ENCODE assay signal across 1 cellular context in the genomic region with DNA sequence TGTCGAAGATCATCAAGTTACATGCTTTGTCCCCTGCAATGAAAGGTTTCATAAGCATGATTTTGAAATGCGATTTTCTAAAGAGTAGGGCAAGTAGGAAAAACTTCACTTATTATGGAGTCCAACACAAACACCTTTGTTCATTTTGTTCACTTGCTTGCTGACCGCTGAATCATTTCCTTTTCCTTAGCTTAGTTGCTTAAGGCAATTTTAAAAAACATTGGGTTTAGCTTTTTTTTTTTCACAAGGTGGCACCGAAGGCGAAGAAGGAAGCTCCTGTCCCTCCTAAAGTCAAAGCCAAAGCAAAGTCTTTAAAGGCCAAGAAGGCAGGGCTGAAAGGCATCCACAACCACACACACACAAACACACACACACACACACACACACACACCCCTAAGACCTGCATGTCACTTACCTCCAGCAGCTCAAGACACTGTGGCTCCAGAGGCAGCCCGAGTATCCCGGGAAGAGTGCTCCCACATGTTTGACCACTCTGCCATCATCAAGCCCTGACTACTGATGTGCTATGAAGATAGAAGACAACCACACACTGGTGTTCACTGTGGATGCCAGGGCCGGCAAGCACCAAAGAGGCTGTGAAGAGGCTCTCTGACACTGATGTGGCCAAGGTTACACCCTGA.
TF ChIP-seq lines count a peak whose summit lies in the region.

No MANE protein-coding gene starts in this region.

TF ChIP-seq in A549, 52 proteins besides CTCF, POLR2A, EP300 and RAD21 (continued from another document):
- TF ChIP-seq CEBPB (IDR thresholded peaks at IDR 0.05) (no peak), HOXA7 (CRISPR knock-in tag; IDR thresholded peaks at IDR 0.05) (no peak), GATA3 (IDR thresholded peaks at IDR 0.05; ENCODE audit: borderline replicate concordance) (no peak), BHLHE40 (IDR thresholded peaks at IDR 0.05; ENCODE audit: low read depth, low read length) (no peak), EHF (CRISPR knock-in tag; IDR thresholded peaks at IDR 0.05) (no peak), NR3C1 (IDR thresholded peaks at IDR 0.05) (no peak), CHD2 (IDR thresholded peaks at IDR 0.05; ENCODE audit: low read length, partially characterized antibody) (no peak), ZC3H11A (IDR thresholded peaks at IDR 0.05) (no peak), CBX8 (IDR thresholded peaks at IDR 0.05) (no peak), FOSB (CRISPR knock-in tag; IDR thresholded peaks at IDR 0.05) (no peak)
- TF ChIP-seq, protein P1, sequence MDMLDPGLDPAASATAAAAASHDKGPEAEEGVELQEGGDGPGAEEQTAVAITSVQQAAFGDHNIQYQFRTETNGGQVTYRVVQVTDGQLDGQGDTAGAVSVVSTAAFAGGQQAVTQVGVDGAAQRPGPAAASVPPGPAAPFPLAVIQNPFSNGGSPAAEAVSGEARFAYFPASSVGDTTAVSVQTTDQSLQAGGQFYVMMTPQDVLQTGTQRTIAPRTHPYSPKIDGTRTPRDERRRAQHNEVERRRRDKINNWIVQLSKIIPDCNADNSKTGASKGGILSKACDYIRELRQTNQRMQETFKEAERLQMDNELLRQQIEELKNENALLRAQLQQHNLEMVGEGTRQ (IDR thresholded peaks at IDR 0.05): no peak
- TF ChIP-seq, protein P2, sequence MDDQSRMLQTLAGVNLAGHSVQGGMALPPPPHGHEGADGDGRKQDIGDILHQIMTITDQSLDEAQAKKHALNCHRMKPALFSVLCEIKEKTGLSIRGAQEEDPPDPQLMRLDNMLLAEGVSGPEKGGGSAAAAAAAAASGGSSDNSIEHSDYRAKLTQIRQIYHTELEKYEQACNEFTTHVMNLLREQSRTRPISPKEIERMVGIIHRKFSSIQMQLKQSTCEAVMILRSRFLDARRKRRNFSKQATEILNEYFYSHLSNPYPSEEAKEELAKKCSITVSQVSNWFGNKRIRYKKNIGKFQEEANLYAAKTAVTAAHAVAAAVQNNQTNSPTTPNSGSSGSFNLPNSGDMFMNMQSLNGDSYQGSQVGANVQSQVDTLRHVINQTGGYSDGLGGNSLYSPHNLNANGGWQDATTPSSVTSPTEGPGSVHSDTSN (IDR thresholded peaks at IDR 0.05): no peak
TF ChIP-seq in A549: peak in this region for 0.
